In the genomic region with DNA sequence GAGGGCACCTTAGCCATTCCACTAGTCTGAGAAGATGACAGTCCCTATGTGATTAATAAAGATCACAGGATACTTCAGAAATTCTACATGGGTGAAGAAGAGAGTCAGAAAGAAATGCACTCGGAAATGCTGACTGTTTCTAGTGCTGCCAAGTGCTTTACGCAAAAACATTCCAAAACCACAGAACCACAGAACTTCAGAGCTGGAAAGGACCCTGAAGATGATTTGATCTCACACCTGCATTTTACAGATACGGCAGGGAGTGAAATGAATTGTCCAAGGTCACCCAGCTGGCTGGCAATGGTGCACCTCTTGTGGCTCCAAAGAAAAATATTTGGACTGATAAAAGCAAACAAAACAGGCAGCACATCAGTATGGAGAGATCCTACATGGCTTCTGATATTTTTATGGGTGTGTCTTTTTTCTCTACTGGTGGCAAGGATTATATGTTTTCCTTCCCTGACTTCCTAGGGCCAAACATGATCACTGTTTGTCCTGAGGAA, we compare ENCODE assay signal across 12 cellular contexts.
DNase-seq lines count a peak whose midpoint lies in the region; ATAC-seq and TF ChIP-seq lines count a peak whose summit lies in the region.
"Had no signal": no experiment of that assay in that cellular context is flagged by ENCODE, and none has a peak within 500 bp of the region (broad histone marks: within the 10 kb centered on the region; RNA-seq: fewer than 3 reads in every experiment).

No MANE protein-coding gene starts in this region.

- peaks cover 4% of the 10 kb centered on the region for H3K27me3 Mint-ChIP-seq in neural progenitor cell (ENCODE audit: insufficient read depth, low read depth)
- peaks cover 27% of the 10 kb centered on the region for H3K27me3 Mint-ChIP-seq in activated T-helper 2 cell treated with anti-CD3 and anti-CD28 coated beads, Interferon-gamma antibody, Interleukin-2, Interleukin-4, amounts not matched to agents 10 μg/mL and 5 μg/mL and 100 μg/mL, durations not matched to agents 14 hours and 24 hours and 36 hours (ENCODE audit: low read depth)
- H3K27me3 Mint-ChIP-seq: activated B cell treated with CpG ODN at 0.5 μM for 24 hours; activated T-cell treated with anti-CD3 and anti-CD28 coated beads, Interleukin-2, amount 50 U/mL, for 24 hours had no signal

- H3K79me2 ChIP-seq in neural progenitor cell (ENCODE audit: low read depth): peaks cover 3% of the 10 kb centered on the region

- TF ChIP-seq CTCF in epithelial cell of esophagus (IDR thresholded peaks at IDR 0.05; ENCODE audit: insufficient read depth, low read depth, low read length, missing control alignments) (no peak), neural progenitor cell (IDR thresholded peaks at IDR 0.05) (no peak)

- H3K4me2 ChIP-seq in neural progenitor cell: peak overlapping the region; percentile 43

- no peak for TF ChIP-seq POLR2A in GM18505 (IDR thresholded peaks at IDR 0.05; ENCODE audit: borderline replicate concordance, extremely low read depth, insufficient read depth, insufficient read length)

- peak; percentile 59 for DNase-seq in DMS53 (lab: John Stamatoyannopoulos, UW)
- DNase-seq in OCI-M1 (lab: John Stamatoyannopoulos, UW): peak; percentile 25
- peak; percentile 19 for DNase-seq in epithelial cell of esophagus (ENCODE audit: low read depth)
- no peak for DNase-seq in neural progenitor cell (ENCODE audit: low spot score)
- DNase-seq in activated T-helper 2 cell treated with anti-CD3 and anti-CD28 coated beads, Interferon-gamma antibody, Interleukin-2, Interleukin-4, amounts not matched to agents 10 μg/mL and 5 μg/mL and 100 μg/mL, durations not matched to agents 14 hours and 24 hours and 36 hours (ENCODE audit: low spot score): no peak
- DNase-seq in HT-29 (ENCODE audit: low spot score): no peak
- DNase-seq: activated B cell treated with CpG ODN at 0.5 μM for 24 hours; activated T-cell treated with anti-CD3 and anti-CD28 coated beads, Interleukin-2, amount 50 U/mL, for 24 hours; NCI-H446 treated with DMSO at 0.1 percent for 48 hours had no signal

- H3K4me1 ChIP-seq in neural progenitor cell: peaks cover 26% of the 10 kb centered on the region

- H3K27ac Mint-ChIP-seq in neural progenitor cell: no peak overlapping the region
- H3K27ac Mint-ChIP-seq in activated T-helper 2 cell treated with anti-CD3 and anti-CD28 coated beads, Interferon-gamma antibody, Interleukin-2, Interleukin-4, amounts not matched to agents 10 μg/mL and 5 μg/mL and 100 μg/mL, durations not matched to agents 14 hours and 24 hours and 36 hours: no peak overlapping the region
- H3K27ac Mint-ChIP-seq: activated B cell treated with CpG ODN at 0.5 μM for 24 hours; stimulated activated memory B cell treated with anti-CD40 and anti-IgM and Interleukin-4, amounts not matched to agents 10 μg/mL and 1 μg/mL and 100 μg/mL, for 72 hours had no signal

- H3K27ac ChIP-seq in neural progenitor cell: peak overlapping the region; percentile 19

- no peaks in the 10 kb centered on the region for H3K9me3 ChIP-seq in neural progenitor cell (ENCODE audit: low read depth)

- H3K4me3 ChIP-seq in epithelial cell of esophagus (ENCODE audit: low read length) (no peak overlapping the region), neural progenitor cell (no peak overlapping the region)

- H3K9me3 Mint-ChIP-seq in neural progenitor cell: no peaks in the 10 kb centered on the region
- H3K9me3 Mint-ChIP-seq in activated T-helper 2 cell treated with anti-CD3 and anti-CD28 coated beads, Interferon-gamma antibody, Interleukin-2, Interleukin-4, amounts not matched to agents 10 μg/mL and 5 μg/mL and 100 μg/mL, durations not matched to agents 14 hours and 24 hours and 36 hours: no peaks in the 10 kb centered on the region
- H3K9me3 Mint-ChIP-seq: activated B cell treated with CpG ODN at 0.5 μM for 24 hours; activated T-cell treated with anti-CD3 and anti-CD28 coated beads, Interleukin-2, amount 50 U/mL, for 24 hours; stimulated activated memory B cell treated with anti-CD40 and anti-IgM and Interleukin-4, amounts not matched to agents 10 μg/mL and 1 μg/mL and 100 μg/mL, for 72 hours had no signal

- intact Hi-C loops in activated T-helper 2 cell treated with anti-CD3 and anti-CD28 coated beads, Interferon-gamma antibody, Interleukin-2, Interleukin-4, amounts not matched to agents 10 μg/mL and 5 μg/mL and 100 μg/mL, durations not matched to agents 14 hours and 24 hours and 36 hours (cut with micrococcal nuclease): no loop called here

- ATAC-seq in GM18505 (IDR thresholded peaks at IDR 0.05; ENCODE audit: unreplicated experiment) (no peak), GM18519 (IDR thresholded peaks at IDR 0.05; ENCODE audit: low FRiP score, unreplicated experiment) (no peak)
- ATAC-seq: stimulated activated memory B cell treated with anti-CD40 and anti-IgM and Interleukin-4, amounts not matched to agents 10 μg/mL and 1 μg/mL and 100 μg/mL, for 72 hours had no signal

- H3K36me3 ChIP-seq in neural progenitor cell: no peaks in the 10 kb centered on the region

- H3K4me3 Mint-ChIP-seq in neural progenitor cell: no peak overlapping the region
- no peak overlapping the region for H3K4me3 Mint-ChIP-seq in activated T-helper 2 cell treated with anti-CD3 and anti-CD28 coated beads, Interferon-gamma antibody, Interleukin-2, Interleukin-4, amounts not matched to agents 10 μg/mL and 5 μg/mL and 100 μg/mL, durations not matched to agents 14 hours and 24 hours and 36 hours (ENCODE audit: low read depth)
- H3K4me3 Mint-ChIP-seq: activated B cell treated with CpG ODN at 0.5 μM for 24 hours; activated T-cell treated with anti-CD3 and anti-CD28 coated beads, Interleukin-2, amount 50 U/mL, for 24 hours; stimulated activated memory B cell treated with anti-CD40 and anti-IgM and Interleukin-4, amounts not matched to agents 10 μg/mL and 1 μg/mL and 100 μg/mL, for 72 hours had no signal

- no peak overlapping the region for H3K9ac ChIP-seq in neural progenitor cell

- H3F3A ChIP-seq in neural progenitor cell (ENCODE audit: low read depth): peaks cover 12% of the 10 kb centered on the region

- H3K4me1 Mint-ChIP-seq in neural progenitor cell: peaks cover 27% of the 10 kb centered on the region
- peaks cover 13% of the 10 kb centered on the region for H3K4me1 Mint-ChIP-seq in activated T-helper 2 cell treated with anti-CD3 and anti-CD28 coated beads, Interferon-gamma antibody, Interleukin-2, Interleukin-4, amounts not matched to agents 10 μg/mL and 5 μg/mL and 100 μg/mL, durations not matched to agents 14 hours and 24 hours and 36 hours (ENCODE audit: low read depth)
- H3K4me1 Mint-ChIP-seq: activated B cell treated with CpG ODN at 0.5 μM for 24 hours; stimulated activated memory B cell treated with anti-CD40 and anti-IgM and Interleukin-4, amounts not matched to agents 10 μg/mL and 1 μg/mL and 100 μg/mL, for 72 hours had no signal

- H4K20me1 ChIP-seq in neural progenitor cell (ENCODE audit: low read depth): peaks cover 5% of the 10 kb centered on the region

- no peaks in the 10 kb centered on the region for H3K27me3 ChIP-seq in neural progenitor cell

- no peaks in the 10 kb centered on the region for H3K36me3 Mint-ChIP-seq in neural progenitor cell
- no peaks in the 10 kb centered on the region for H3K36me3 Mint-ChIP-seq in activated T-helper 2 cell treated with anti-CD3 and anti-CD28 coated beads, Interferon-gamma antibody, Interleukin-2, Interleukin-4, amounts not matched to agents 10 μg/mL and 5 μg/mL and 100 μg/mL, durations not matched to agents 14 hours and 24 hours and 36 hours (ENCODE audit: low read depth)
- H3K36me3 Mint-ChIP-seq: stimulated activated memory B cell treated with anti-CD40 and anti-IgM and Interleukin-4, amounts not matched to agents 10 μg/mL and 1 μg/mL and 100 μg/mL, for 72 hours had no signal

- no peak overlapping the region for H2AFZ ChIP-seq in neural progenitor cell (replicated peaks)

Comparison
In these comparisons a context has a peak if more than half of its experiments do, and no peak if none do; other contexts are left out.
1. DNase-seq: peak in DMS53 (single experiment), OCI-M1 (single experiment) and epithelial cell of esophagus (single experiment); none in neural progenitor cell (single experiment), activated T-helper 2 cell treated with anti-CD3 and anti-CD28 coated beads, Interferon-gamma antibody, Interleukin-2, Interleukin-4, amounts not matched to agents 10 μg/mL and 5 μg/mL and 100 μg/mL, durations not matched to agents 14 hours and 24 hours and 36 hours (single experiment) and HT-29 (single experiment).